Comparison of ENCODE assay signal across 8 cellular contexts in the genomic region with DNA sequence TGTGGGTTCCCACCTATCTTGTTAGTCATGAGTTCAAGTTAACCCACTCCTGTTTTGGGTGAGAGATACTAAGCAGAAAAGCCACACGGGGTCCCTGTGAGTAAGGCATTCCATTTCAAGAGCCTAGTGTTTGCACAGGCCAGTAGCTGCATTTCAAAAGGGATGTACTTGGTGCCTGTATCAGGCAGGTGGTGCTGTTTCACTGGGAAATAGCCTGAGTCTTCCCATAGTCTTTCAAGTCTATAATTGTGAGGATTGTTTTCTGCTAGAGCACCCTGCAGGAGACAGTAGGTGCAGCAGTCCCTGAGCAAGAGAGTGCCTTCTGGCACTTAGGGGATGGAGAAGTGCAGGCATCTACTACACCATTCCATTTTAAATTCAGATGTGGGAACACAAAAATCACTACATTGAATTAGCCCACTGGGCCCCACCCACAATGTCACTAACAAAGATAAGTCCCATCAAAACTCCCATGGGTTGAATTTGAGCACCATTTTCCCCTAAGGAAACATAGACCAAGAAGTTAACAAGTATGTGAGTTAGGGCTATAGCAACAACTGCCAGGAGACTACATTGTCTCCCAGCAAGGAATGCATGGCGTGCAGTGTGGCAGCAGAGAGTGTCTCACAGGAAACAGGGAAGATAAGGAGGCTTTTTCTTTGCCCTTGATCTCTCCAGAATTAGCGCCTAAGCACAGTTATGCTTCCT.
DNase-seq lines count a peak whose midpoint lies in the region; ATAC-seq and TF ChIP-seq lines count a peak whose summit lies in the region.

No MANE protein-coding gene starts in this region.

- H3K4me3 ChIP-seq in fibroblast of the aortic adventitia (ENCODE audit: low read depth, low read length) (no peak overlapping the region), neural progenitor cell (no peak overlapping the region)

- DNase-seq in DMS 273 treated with DMSO at 0.1 percent for 48 hours (lab: John Stamatoyannopoulos, UW) (peak; percentile 74), NCI-H526 (lab: John Stamatoyannopoulos, UW) (peak; percentile 35 to 78), fibroblast of the aortic adventitia (ENCODE audit: low read depth) (peak; percentile 84), neural progenitor cell (ENCODE audit: low spot score) (peak; percentile 84), GM19240 (ENCODE audit: insufficient read length, low spot score) (no peak)
- peak; percentile 57 for DNase-seq in activated CD4-positive, alpha-beta memory T cell treated with anti-CD3 and anti-CD28 coated beads, Interleukin-2, amount 10 ng/mL, durations not matched to agents 7 days and 5 days

- no peaks in the 10 kb centered on the region for H4K20me1 ChIP-seq in neural progenitor cell (ENCODE audit: low read depth)

- H3K27me3 ChIP-seq in neural progenitor cell = no peaks in the 10 kb centered on the region

- no peak overlapping the region for H3K4me2 ChIP-seq in neural progenitor cell

- no peaks in the 10 kb centered on the region for H3F3A ChIP-seq in neural progenitor cell (ENCODE audit: low read depth)

- H3K27me3 Mint-ChIP-seq in activated CD4-positive, alpha-beta memory T cell treated with anti-CD3 and anti-CD28 coated beads, Interleukin-2, amount 10 ng/mL, durations not matched to agents 7 days and 5 days = peaks cover 4% of the 10 kb centered on the region
- H3K27me3 Mint-ChIP-seq in neural progenitor cell (ENCODE audit: insufficient read depth, low read depth) = peaks cover 2% of the 10 kb centered on the region

- no peak overlapping the region for H3K9ac ChIP-seq in neural progenitor cell

- TF ChIP-seq CTCF in fibroblast of the aortic adventitia (IDR thresholded peaks at IDR 0.05; ENCODE audit: insufficient read depth, low read length) (peak; percentile 84), neural progenitor cell (IDR thresholded peaks at IDR 0.05) (peak; percentile 92)

- no peaks in the 10 kb centered on the region for H3K9me3 Mint-ChIP-seq in activated CD4-positive, alpha-beta memory T cell treated with anti-CD3 and anti-CD28 coated beads, Interleukin-2, amount 10 ng/mL, durations not matched to agents 7 days and 5 days
- no peaks in the 10 kb centered on the region for H3K9me3 Mint-ChIP-seq in neural progenitor cell

- H3K36me3 ChIP-seq in neural progenitor cell = no peaks in the 10 kb centered on the region

- no peak overlapping the region for H3K27ac Mint-ChIP-seq in activated CD4-positive, alpha-beta memory T cell treated with anti-CD3 and anti-CD28 coated beads, Interleukin-2, amount 10 ng/mL, durations not matched to agents 7 days and 5 days
- H3K27ac Mint-ChIP-seq in neural progenitor cell = no peak overlapping the region

- H3K79me2 ChIP-seq in neural progenitor cell (ENCODE audit: low read depth) = no peaks in the 10 kb centered on the region

- H3K27ac ChIP-seq in neural progenitor cell = no peak overlapping the region

- H3K9me3 ChIP-seq in neural progenitor cell (ENCODE audit: low read depth) = no peaks in the 10 kb centered on the region

- no peaks in the 10 kb centered on the region for H3K4me1 Mint-ChIP-seq in activated CD4-positive, alpha-beta memory T cell treated with anti-CD3 and anti-CD28 coated beads, Interleukin-2, amount 10 ng/mL, durations not matched to agents 7 days and 5 days
- peaks cover 27% of the 10 kb centered on the region for H3K4me1 Mint-ChIP-seq in neural progenitor cell

- no peaks in the 10 kb centered on the region for H3K4me1 ChIP-seq in neural progenitor cell

- CTCF ChIA-PET in activated CD4-positive, alpha-beta memory T cell treated with anti-CD3 and anti-CD28 coated beads, Interleukin-2, amount 10 ng/mL, durations not matched to agents 7 days and 5 days (lab: Charles Lee) = interaction anchor here (0.7 to 2.8 kb wide), 16 partner anchors 9 to 519 kb away, joined by 3 to 52 read pairs (median 4); no protein-coding TSS in a partner anchor

- H3K4me3 Mint-ChIP-seq in activated CD4-positive, alpha-beta memory T cell treated with anti-CD3 and anti-CD28 coated beads, Interleukin-2, amount 10 ng/mL, durations not matched to agents 7 days and 5 days = no peak overlapping the region
- no peak overlapping the region for H3K4me3 Mint-ChIP-seq in neural progenitor cell

- POLR2A ChIA-PET in activated CD4-positive, alpha-beta memory T cell treated with anti-CD3 and anti-CD28 coated beads, Interleukin-2, amount 10 ng/mL, durations not matched to agents 7 days and 5 days (lab: Charles Lee) = interaction anchor here (1.1 kb wide), 1 partner anchor 240 kb away, joined by 3 read pairs; no protein-coding TSS in a partner anchor

- H3K36me3 Mint-ChIP-seq in activated CD4-positive, alpha-beta memory T cell treated with anti-CD3 and anti-CD28 coated beads, Interleukin-2, amount 10 ng/mL, durations not matched to agents 7 days and 5 days (ENCODE audit: low read depth) = no peaks in the 10 kb centered on the region
- H3K36me3 Mint-ChIP-seq in neural progenitor cell = no peaks in the 10 kb centered on the region

- ATAC-seq in GM19452 (IDR thresholded peaks at IDR 0.05; ENCODE audit: unreplicated experiment) (peak; percentile 95), HG03439 (IDR thresholded peaks at IDR 0.05; ENCODE audit: unreplicated experiment) (peak; percentile 96)

- no peak overlapping the region for H2AFZ ChIP-seq in neural progenitor cell (replicated peaks)
